Comparison of ENCODE assay signal across 17 cellular contexts in genomic region chr11:111443640-111444039, GRCh38.
"Had no signal": no experiment of that assay in that cellular context is flagged by ENCODE, and none has a peak within 500 bp of the region (broad histone marks: within the 10 kb centered on the region; RNA-seq: fewer than 3 reads in every experiment).

No MANE protein-coding gene starts in this region.

- ATAC-seq: activated CD4-positive, CD25-positive, alpha-beta regulatory T cell treated with anti-CD3 and anti-CD28 coated beads, Interleukin-2, amount 50 U/mL, for 24 hours; activated naive CD4-positive, alpha-beta T cell treated with anti-CD3 and anti-CD28 coated beads, Interleukin-2, amount 50 U/mL, for 72 hours; body of pancreas; left lung; natural killer cell; right cardiac atrium; stimulated activated effector memory CD8-positive, alpha-beta T cell treated with anti-CD3 and anti-CD28 coated beads, Interleukin-12 subunit alpha, Interleukin-12 subunit beta, amount 100 ng/mL, for 72 hours had no signal

- DNase-seq: activated effector memory CD4-positive, alpha-beta T cell treated with Interleukin-2 at 50 U/mL for 16 hours; amniotic stem cell; body of pancreas; central memory CD4-positive, alpha-beta T cell; cortex of kidney; effector memory CD4-positive, alpha-beta T cell; left lung; natural killer cell; nucleus accumbens; right cardiac atrium had no signal

- H3K4me3 ChIP-seq: body of pancreas, left lung, smooth muscle cell, tibial nerve had no signal

- H3K36me3 ChIP-seq: left lung, tibial nerve had no signal

- H3K4me2 ChIP-seq: smooth muscle cell had no signal

- H3K27me3 ChIP-seq: body of pancreas, left lung, tibial nerve had no signal

- FAIRE-seq: keratinocyte had no signal

- H3K27ac ChIP-seq: body of pancreas, epithelial cell of prostate, left lung, tibial nerve had no signal

- H3K9me3 ChIP-seq: body of pancreas, left lung, tibial nerve had no signal
